ENCODE assay signal across 8 cellular contexts in the genomic region with DNA sequence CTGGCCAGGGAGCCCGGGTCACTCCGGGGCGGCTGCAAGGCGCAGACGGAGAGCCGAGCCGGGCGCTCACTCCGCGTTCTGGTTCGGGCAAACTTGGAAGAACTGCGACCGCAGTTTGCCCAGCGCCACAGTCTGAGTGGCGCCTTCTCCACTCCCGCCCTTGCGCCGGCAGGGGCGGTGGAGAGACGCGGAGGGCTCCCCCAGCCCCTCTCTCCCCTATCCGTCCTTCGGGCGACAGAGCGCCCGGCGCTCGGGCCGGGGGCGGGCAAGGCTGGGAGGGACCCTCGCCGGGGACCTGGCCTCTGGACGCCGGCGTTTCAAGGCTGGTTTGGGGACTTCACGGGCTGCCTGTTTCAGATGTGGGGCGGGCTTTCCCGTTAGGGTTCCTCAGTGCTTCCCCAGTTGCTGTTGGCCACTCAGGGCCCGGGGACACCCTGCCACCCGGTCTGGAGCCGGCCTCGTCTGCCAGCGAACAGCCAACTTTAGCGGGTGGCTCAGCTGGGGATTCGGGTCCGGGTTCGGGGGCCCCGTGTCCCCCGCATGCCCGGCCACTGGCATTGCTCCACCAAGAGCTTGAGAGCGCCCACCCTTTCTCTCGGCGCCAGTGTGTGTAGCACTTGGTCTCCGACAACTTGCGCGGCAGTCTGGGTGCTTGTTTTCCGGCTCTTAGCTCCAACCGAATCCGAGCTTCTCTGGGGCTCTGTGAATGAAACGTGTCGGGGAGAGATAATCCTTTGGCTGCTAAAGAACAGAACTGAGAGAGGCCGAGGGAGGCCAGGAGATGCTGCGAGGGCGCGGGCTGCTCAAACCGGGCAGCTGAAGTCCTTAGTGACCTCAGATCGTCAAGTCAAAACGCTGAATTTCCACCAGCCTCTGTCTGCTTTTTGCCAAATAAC. TPM values are rescaled to one million over a fixed set of nuclear protein-coding genes. Genes with fewer than 3 reads are reported as not detected.
DNase-seq lines count a peak whose midpoint lies in the region; ATAC-seq and TF ChIP-seq lines count a peak whose summit lies in the region.

No MANE protein-coding gene starts in this region.

- DNase-seq in H4 (ENCODE audit: low spot score) (peak; percentile 40), NCI-H2196 treated with DMSO at 0.1 percent for 48 hours (lab: John Stamatoyannopoulos, UW; ENCODE audit: unreplicated experiment) (peak; percentile 5), MCF 10A (ENCODE audit: unreplicated experiment) (peak; percentile 92), islet precursor cell (peak; percentile 95), spleen (no peak), Calu3 (no peak)

- H3K4me1 ChIP-seq in spleen: peaks cover 0 to 18% (median 0%) of the 10 kb centered on the region in 6 donors

- TF ChIP-seq POLR2A in spleen (IDR thresholded peaks at IDR 0.05): no peak

- peak overlapping the region; percentile 93 for H3K4me3 Mint-ChIP-seq in MCF 10A (ENCODE audit: unreplicated experiment)
- H3K4me3 Mint-ChIP-seq in Calu3 (ENCODE audit: low read depth, unreplicated experiment): no peak overlapping the region

- H3K9me3 Mint-ChIP-seq in MCF 10A (ENCODE audit: unreplicated experiment) (no peaks in the 10 kb centered on the region), Calu3 (ENCODE audit: low read depth, unreplicated experiment) (peaks cover 3% of the 10 kb centered on the region)

- peak overlapping the region; percentile 38 to 73 (median 48) for H3K4me3 ChIP-seq in spleen

- intact Hi-C loops in MCF 10A (cut with micrococcal nuclease): loop anchor here (1.0 to 10.0 kb wide), 14 partner anchors 57 to 1134 kb away; no protein-coding TSS in a partner anchor
- intact Hi-C loops in spleen (cut with DNase I; ENCODE audit: low total_unique reads): no loop called here
- intact Hi-C loops in Calu3 (cut with micrococcal nuclease; ENCODE audit: unreplicated experiment): no loop called here

- POLR2A ChIA-PET in MCF 10A (lab: Yijun Ruan, JAX): interaction anchor here (0.6 to 5.5 kb wide), 22 partner anchors 8 to 1368 kb away, joined by 3 to 64 read pairs (median 3); a partner anchor contains a TSS

- ATAC-seq in HG03565 (IDR thresholded peaks at IDR 0.05; ENCODE audit: unreplicated experiment) (no peak), HG03520 (IDR thresholded peaks at IDR 0.05; ENCODE audit: unreplicated experiment) (no peak)

- H3K4me1 Mint-ChIP-seq in MCF 10A (ENCODE audit: insufficient read depth, unreplicated experiment) (peaks cover 46% of the 10 kb centered on the region), Calu3 (ENCODE audit: low read depth, unreplicated experiment) (no peaks in the 10 kb centered on the region)

- peaks cover 0 to 46% (median 18%) of the 10 kb centered on the region in 7 donors for H3K27me3 ChIP-seq in spleen (replicated peaks in 1 of 7)

- H3K36me3 Mint-ChIP-seq in MCF 10A (ENCODE audit: insufficient read depth, unreplicated experiment) (peaks cover 6% of the 10 kb centered on the region), Calu3 (ENCODE audit: insufficient read depth, unreplicated experiment) (no peaks in the 10 kb centered on the region)

- H3K27ac Mint-ChIP-seq in MCF 10A (ENCODE audit: low read depth, unreplicated experiment) (peak overlapping the region; percentile 86), Calu3 (ENCODE audit: unreplicated experiment) (no peak overlapping the region)

- H3K27me3 Mint-ChIP-seq in MCF 10A (ENCODE audit: insufficient read depth, unreplicated experiment) (no peaks in the 10 kb centered on the region), Calu3 (ENCODE audit: unreplicated experiment) (no peaks in the 10 kb centered on the region)

- H3K27ac ChIP-seq in spleen: peak overlapping the region; percentile 36 to 84 (median 68)

- 1 to 10% (median 2%) methylated on average over 29 to 68 of the region's 68 CpGs for WGBS in spleen, 5 donors

- peak; percentile 61 for TF ChIP-seq CTCF in MCF 10A (IDR thresholded peaks at IDR 0.05; ENCODE audit: unreplicated experiment)
- peak in 6 of 11 experiments; percentile 12 to 44 (median 23) for TF ChIP-seq CTCF in spleen (IDR thresholded peaks at IDR 0.05 in 8 of 11, conservative IDR thresholded peaks at IDR 0.05 in 3 of 11)
- TF ChIP-seq CTCF in Calu3 (IDR thresholded peaks at IDR 0.05; ENCODE audit: unreplicated experiment): no peak

- CTCF ChIA-PET in MCF 10A (lab: Yijun Ruan, JAX): interaction anchor here (0.6 to 4.0 kb wide), 24 partner anchors 8 to 1117 kb away, joined by 3 to 22 read pairs (median 3); no protein-coding TSS in a partner anchor
- CTCF ChIA-PET in Calu3 (lab: Charles Lee): no interaction called here

- no TSS peak for BruUV-seq in MCF 10A (replicated peaks; lab: Mats Ljungman, UMichigan)
- no TSS peak for BruUV-seq in Calu3 (replicated peaks; lab: Mats Ljungman, UMichigan)

- no peaks in the 10 kb centered on the region for H3K36me3 ChIP-seq in spleen

- H3K9me3 ChIP-seq in spleen: no peaks in the 10 kb centered on the region

RNA-seq across cellular contexts. Expression of a gene that starts 1.5 kb away (rescaled TPM):
- 9.9 and 10.8 TPM in 2 replicates for total RNA-seq in H4 (2014; rRNA removed; shearing (Covaris generic))
- total RNA-seq in MCF 10A (2022): 8.4 and 9.7 TPM in 2 replicates
- total RNA-seq in spleen: 1 to 10 TPM; 2.0 to 9.3 (median 5.6) TPM
- polyA plus RNA-seq in spleen: under 1 TPM; 0.22 to 0.62 (median 0.48) TPM
- not detected in 2 replicates for total RNA-seq in Calu3 (2022)

Comparison
In these comparisons a context has a peak if more than half of its experiments do, and no peak if none do; other contexts are left out.
1. DNase-seq: peak in H4 (single experiment), NCI-H2196 treated with DMSO at 0.1 percent for 48 hours (single experiment), MCF 10A (single experiment) and islet precursor cell (single experiment); none in spleen (single experiment) and Calu3 (single experiment).